Comparison of ENCODE assay signal across 25 cellular contexts in the genomic region with DNA sequence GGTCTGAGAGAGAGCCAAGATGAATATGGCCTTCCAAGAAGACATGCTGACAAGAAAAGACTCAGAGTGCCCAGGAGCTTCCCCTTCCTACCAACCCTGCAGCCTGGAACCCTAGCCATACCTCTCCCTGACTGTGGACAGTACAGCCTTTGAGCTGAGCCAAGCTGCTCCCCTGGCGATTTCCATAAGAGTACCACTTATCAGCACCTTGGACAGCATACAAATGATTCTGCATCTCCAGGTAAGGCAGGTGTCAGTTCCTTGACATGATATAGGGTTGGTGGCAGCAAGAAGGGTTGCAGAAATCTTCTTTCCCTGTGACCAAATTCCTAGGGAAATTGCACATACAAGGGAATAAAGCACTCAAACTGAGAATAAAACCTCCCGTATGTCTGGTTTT. TPM values are rescaled to one million over a fixed set of nuclear protein-coding genes. Genes with fewer than 3 reads are reported as not detected.
DNase-seq lines count a peak whose midpoint lies in the region; ATAC-seq and TF ChIP-seq lines count a peak whose summit lies in the region.
"Had no signal": no experiment of that assay in that cellular context is flagged by ENCODE, and none has a peak within 500 bp of the region (broad histone marks: within the 10 kb centered on the region; RNA-seq: fewer than 3 reads in every experiment).

No MANE protein-coding gene starts in this region.

- H3K4me1 Mint-ChIP-seq in endodermal cell = peaks cover 10% of the 10 kb centered on the region
- H3K4me1 Mint-ChIP-seq: stimulated activated naive CD8-positive, alpha-beta T cell treated with anti-CD3 and anti-CD28 coated beads, Interleukin-15, amount 100 ng/mL, for 72 hours had no signal

- H3F3A ChIP-seq in SK-N-SH (replicated peaks; ENCODE audit: insufficient read depth) (no peaks in the 10 kb centered on the region), neural cell (ENCODE audit: insufficient read depth, low read length, poor library complexity, severe bottlenecking) (peaks cover 8% of the 10 kb centered on the region)

- POLR2A ChIA-PET in SK-N-SH (lab: Yijun Ruan, JAX) = no interaction called here

- no peak for TF ChIP-seq POLR2A in NB4 (IDR thresholded peaks at IDR 0.05; ENCODE audit: extremely low read depth, insufficient read length)

- TF ChIP-seq EP300 in SK-N-SH (IDR thresholded peaks at IDR 0.05; ENCODE audit: borderline replicate concordance in 1 of 2, low read depth in 1 of 2, low read length in 1 of 2) = no peak
- no peak for TF ChIP-seq EP300 in neural cell (conservative IDR thresholded peaks at IDR 0.05; ENCODE audit: poor library complexity, severe bottlenecking)

- WGBS in SK-N-SH (ENCODE audit: low lambda C conversion rate) = 86% methylated on average over 2 of the region's 2 CpGs
- WGBS in endodermal cell (ENCODE audit: insufficient coverage in 1 of 2, insufficient read length in 1 of 2), 2 experiments = 60% methylated on average over 2 of the region's 2 CpGs; no CpG with 5 or more reads in 1 of the 2 experiments

- no peaks in the 10 kb centered on the region for H3K9me2 ChIP-seq in SK-N-SH
- H3K9me2 ChIP-seq in neural cell (ENCODE audit: insufficient read depth, low read length) = no peaks in the 10 kb centered on the region

- H2AFZ ChIP-seq in SK-N-SH (ENCODE audit: low read depth) (no peak overlapping the region), neural cell (ENCODE audit: low read depth, low read length) (no peak overlapping the region)

- H3K27me3 Mint-ChIP-seq in endodermal cell (ENCODE audit: insufficient read depth) = peaks cover 23% of the 10 kb centered on the region

- CTCF ChIA-PET in SK-N-SH (lab: Yijun Ruan, JAX) = interaction anchor here (1.2 to 2.9 kb wide), 2 partner anchors 25 to 82 kb away, joined by 4 to 9 read pairs; no protein-coding TSS in a partner anchor

- H3K9me3 ChIP-seq in SK-N-SH (no peaks in the 10 kb centered on the region), endodermal cell (ENCODE audit: control insufficient read depth, low read length) (no peaks in the 10 kb centered on the region), neural cell (ENCODE audit: low read length) (no peaks in the 10 kb centered on the region)
- H3K9me3 ChIP-seq: psoas muscle had no signal

- ATAC-seq in SK-N-SH treated with all-trans-retinoic acid at 6 μM for 48 hours (no peak), HG02642 (IDR thresholded peaks at IDR 0.05; ENCODE audit: poor library complexity, unreplicated experiment) (no peak)
- ATAC-seq: left cardiac atrium; psoas muscle; stimulated activated naive CD8-positive, alpha-beta T cell treated with anti-CD3 and anti-CD28 coated beads, Interleukin-15, amount 100 ng/mL, for 72 hours had no signal

- H3K79me2 ChIP-seq in SK-N-SH (ENCODE audit: insufficient read depth) (no peaks in the 10 kb centered on the region), neural cell (replicated peaks; ENCODE audit: insufficient read depth, low read length) (no peaks in the 10 kb centered on the region)

- H3K36me3 Mint-ChIP-seq in endodermal cell (ENCODE audit: low read depth) = no peaks in the 10 kb centered on the region
- H3K36me3 Mint-ChIP-seq: activated CD4-positive, alpha-beta memory T cell treated with anti-CD3 and anti-CD28 coated beads for 36 hours; type B pancreatic cell had no signal

- H3K27me3 ChIP-seq in SK-N-SH (ENCODE audit: insufficient read depth) = no peaks in the 10 kb centered on the region
- peaks cover 5% of the 10 kb centered on the region for H3K27me3 ChIP-seq in endodermal cell (ENCODE audit: control insufficient read depth, insufficient read depth, low read length, poor library complexity, severe bottlenecking)
- H3K27me3 ChIP-seq in neural cell (ENCODE audit: insufficient read depth, low read depth, low read length) = no peaks in the 10 kb centered on the region
- H3K27me3 ChIP-seq: BLaER1 treated with 17β-estradiol and CSF1 and Interleukin-3, amounts not matched to agents 10 nM and 100 nM had no signal

- H3K9ac ChIP-seq in SK-N-SH (no peak overlapping the region), endodermal cell (ENCODE audit: extremely low read depth, low read length, poor library complexity, severe bottlenecking) (no peak overlapping the region), neural cell (ENCODE audit: low read length) (no peak overlapping the region)
- H3K9ac ChIP-seq: BLaER1 treated with 17β-estradiol and CSF1 and Interleukin-3, amounts not matched to agents 10 nM and 100 nM had no signal

- no peak for TF ChIP-seq RAD21 in SK-N-SH (IDR thresholded peaks at IDR 0.05; ENCODE audit: low read length)
- no peak for TF ChIP-seq RAD21 in neural cell (conservative IDR thresholded peaks at IDR 0.05)

- TF ChIP-seq CTCF in SK-N-SH (IDR thresholded peaks at IDR 0.05) (no peak), NB4 (IDR thresholded peaks at IDR 0.05; ENCODE audit: low read depth, low read length) (no peak), endodermal cell (conservative IDR thresholded peaks at IDR 0.05) (no peak), neural cell (IDR thresholded peaks at IDR 0.05; ENCODE audit: poor library complexity, severe bottlenecking) (no peak)

- H3K27ac Mint-ChIP-seq in endodermal cell = no peak overlapping the region
- H3K27ac Mint-ChIP-seq: activated CD4-positive, alpha-beta memory T cell treated with anti-CD3 and anti-CD28 coated beads for 36 hours; stimulated activated naive CD8-positive, alpha-beta T cell treated with anti-CD3 and anti-CD28 coated beads, Interleukin-15, amount 100 ng/mL, for 72 hours; T-helper 1 cell treated with Interleukin-12 subunit alpha and Interleukin-12 subunit beta and Interleukin-4 antibody, amounts not matched to agents 30 μg/mL and 1 μg/mL, for 36 hours; type B pancreatic cell had no signal

- H3K4me2 ChIP-seq in SK-N-SH (no peak overlapping the region), neural cell (ENCODE audit: low read length) (no peak overlapping the region)
- H3K4me2 ChIP-seq: BLaER1 treated with 17β-estradiol and CSF1 and Interleukin-3, amounts not matched to agents 10 nM and 100 nM had no signal

- H3K36me3 ChIP-seq in SK-N-SH (replicated peaks in 1 of 2; ENCODE audit: control insufficient read depth in 1 of 2, insufficient read depth in 2 of 2, low read length in 1 of 2) (no peaks in the 10 kb centered on the region), endodermal cell (ENCODE audit: control insufficient read depth, insufficient read depth, low read length) (no peaks in the 10 kb centered on the region), neural cell (ENCODE audit: insufficient read depth, low read length) (no peaks in the 10 kb centered on the region)
- H3K36me3 ChIP-seq: BLaER1 treated with 17β-estradiol and CSF1 and Interleukin-3, amounts not matched to agents 10 nM and 100 nM had no signal

- H3K4me3 ChIP-seq in SK-N-SH (ENCODE audit: low read depth in 2 of 2, low read length in 1 of 2) (no peak overlapping the region), NB4 (ENCODE audit: low read depth, low read length) (no peak overlapping the region), endodermal cell (ENCODE audit: low read length) (no peak overlapping the region), neural cell (ENCODE audit: low read length) (no peak overlapping the region)
- H3K4me3 ChIP-seq: BLaER1 treated with 17β-estradiol and CSF1 and Interleukin-3, amounts not matched to agents 10 nM and 100 nM; coronary artery; psoas muscle; skin epidermis had no signal

- H4K20me1 ChIP-seq in SK-N-SH (ENCODE audit: insufficient read depth) (no peaks in the 10 kb centered on the region), neural cell (ENCODE audit: insufficient read depth) (no peaks in the 10 kb centered on the region)
- H4K20me1 ChIP-seq: BLaER1 treated with 17β-estradiol and CSF1 and Interleukin-3, amounts not matched to agents 10 nM and 100 nM had no signal

- no peaks in the 10 kb centered on the region for H3K9me3 Mint-ChIP-seq in endodermal cell
- H3K9me3 Mint-ChIP-seq: activated CD4-positive, alpha-beta memory T cell treated with anti-CD3 and anti-CD28 coated beads for 36 hours; stimulated activated naive CD8-positive, alpha-beta T cell treated with anti-CD3 and anti-CD28 coated beads, Interleukin-15, amount 100 ng/mL, for 72 hours; T-helper 1 cell treated with Interleukin-12 subunit alpha and Interleukin-12 subunit beta and Interleukin-4 antibody, amounts not matched to agents 30 μg/mL and 1 μg/mL, for 36 hours; type B pancreatic cell had no signal

- DNase-seq in SK-N-SH (no peak), NB4 (ENCODE audit: low read depth) (peak; percentile 6), endodermal cell (peak; percentile 71), cerebellar nuclear complex (lab: John Stamatoyannopoulos, UW) (no peak), ecto neural progenitor cell (ENCODE audit: low spot score) (no peak)
- DNase-seq: activated CD4-positive, alpha-beta memory T cell treated with anti-CD3 and anti-CD28 coated beads for 36 hours; activated naive CD4-positive, alpha-beta T cell; activated T-cell treated with anti-CD3 and anti-CD28 coated beads, Interleukin-2, amount 50 U/mL, for 1 hour; GF-D8; left cardiac atrium; NCI-H1105 treated with DMSO at 0.1 percent for 48 hours; NCI-H524 treated with DMSO at 0.1 percent for 48 hours; psoas muscle; SIG-M5; stimulated activated CD4-positive, alpha-beta T cell treated with anti-CD3 and anti-CD28 coated beads, Interleukin-2, amount 100 ng/mL, for 48 hours; stimulated activated naive CD8-positive, alpha-beta T cell treated with anti-CD3 and anti-CD28 coated beads, Interleukin-15, amount 100 ng/mL, for 72 hours had no signal

- H3K4me1 ChIP-seq in SK-N-SH (ENCODE audit: control insufficient read depth in 1 of 2, insufficient read depth in 2 of 2, low read depth in 1 of 2, low read length in 1 of 2) (peaks cover 0 to 6% of the 10 kb centered on the region in 2 experiments; a peak in 1 of 4 replicates), endodermal cell (ENCODE audit: control insufficient read depth, insufficient read depth, low read length) (peaks cover 4% of the 10 kb centered on the region)

- H3K4me3 Mint-ChIP-seq in endodermal cell = no peak overlapping the region
- H3K4me3 Mint-ChIP-seq: activated CD4-positive, alpha-beta memory T cell treated with anti-CD3 and anti-CD28 coated beads for 36 hours; stimulated activated naive CD8-positive, alpha-beta T cell treated with anti-CD3 and anti-CD28 coated beads, Interleukin-15, amount 100 ng/mL, for 72 hours; T-helper 1 cell treated with Interleukin-12 subunit alpha and Interleukin-12 subunit beta and Interleukin-4 antibody, amounts not matched to agents 30 μg/mL and 1 μg/mL, for 36 hours; type B pancreatic cell had no signal

- H3K27ac ChIP-seq in SK-N-SH (ENCODE audit: low read depth in 2 of 2, low read length in 1 of 2) (no peak overlapping the region), endodermal cell (ENCODE audit: low read depth, low read length) (no peak overlapping the region), neural cell (ENCODE audit: low read length) (peak overlapping the region; percentile 75)
- H3K27ac ChIP-seq: BLaER1 treated with 17β-estradiol and CSF1 and Interleukin-3, amounts not matched to agents 10 nM and 100 nM; coronary artery; psoas muscle; skin epidermis; VCaP had no signal

RNA-seq across cellular contexts. Expression of gene MFAP3, which starts 58.3 kb away (rescaled TPM):
- polyA plus RNA-seq in SK-N-SH (2012; rRNA removed) = 16.0 and 23.3 TPM in 2 replicates
- 22.7 and 25.0 TPM in 2 replicates for polyA plus RNA-seq in SK-N-SH (2012; cell fraction: cytosol; rRNA removed)
- 5.3 and 14.4 TPM in 2 replicates for polyA plus RNA-seq in SK-N-SH (2012; cell fraction: nucleus; rRNA removed)
- 10 to 100 TPM; 25.8 to 36.2 TPM for total RNA-seq in endodermal cell
- polyA plus RNA-seq in endodermal cell (2013, experiment 1 of 2) = 31.6 TPM
- polyA plus RNA-seq in endodermal cell (2013, experiment 2 of 2) = 32.9 TPM
- polyA plus RNA-seq in neural cell = 103 and 104 TPM in 2 replicates
- polyA minus RNA-seq in neural cell = 304 and 323 TPM in 2 replicates

RNA-seq across cellular contexts. Expression of gene FAM114A2, which starts 58.3 kb away (rescaled TPM):
- polyA plus RNA-seq in SK-N-SH (2012; rRNA removed) (9.0 and 11.9 TPM in 2 replicates), neural cell (20.2 and 24.8 TPM in 2 replicates)
- polyA plus RNA-seq in SK-N-SH (2012; cell fraction: cytosol; rRNA removed) = 12.0 and 12.6 TPM in 2 replicates
- polyA plus RNA-seq in SK-N-SH (2012; cell fraction: nucleus; rRNA removed) = 6.8 and 12.7 TPM in 2 replicates
- total RNA-seq in endodermal cell = 10 to 100 TPM; 18.0 to 19.7 TPM
- polyA plus RNA-seq in endodermal cell (2013, experiment 1 of 2) = 15.3 TPM
- polyA plus RNA-seq in endodermal cell (2013, experiment 2 of 2) = 13.2 TPM
- polyA minus RNA-seq in neural cell = 22.8 and 29.2 TPM in 2 replicates

Comparison
In these comparisons a context has a peak if more than half of its experiments do, and no peak if none do; other contexts are left out.
1. DNase-seq: peak in NB4 (single experiment) and endodermal cell (single experiment); none in SK-N-SH (single experiment), cerebellar nuclear complex (0 of 2) and ecto neural progenitor cell (single experiment).